Comparison of ENCODE assay signal across 17 cellular contexts in the genomic region with DNA sequence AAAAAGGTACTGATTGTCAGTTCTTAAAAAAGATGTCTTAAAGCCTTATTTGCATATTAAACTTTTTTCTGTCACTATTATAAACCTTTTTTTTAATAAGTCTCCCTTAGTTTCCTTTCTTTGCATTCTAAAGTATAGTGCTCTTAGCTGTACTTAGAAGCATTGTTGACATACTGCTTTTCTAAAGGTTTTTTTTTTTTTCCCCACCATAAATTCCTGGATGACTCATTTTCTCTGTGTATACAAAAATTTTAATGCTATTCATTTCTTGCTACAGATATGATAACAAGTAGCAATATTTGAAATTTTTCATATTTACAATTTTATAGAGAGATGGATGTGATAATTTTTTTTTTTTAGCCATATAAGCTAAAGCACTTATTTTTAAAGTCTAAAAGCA. TPM values are rescaled to one million over a fixed set of nuclear protein-coding genes. Genes with fewer than 3 reads are reported as not detected.
A peak's percentile ranks its signal among the peaks of the same experiment; 100 is the strongest.
DNase-seq lines count a peak whose midpoint lies in the region; ATAC-seq and TF ChIP-seq lines count a peak whose summit lies in the region.
"Had no signal": no experiment of that assay in that cellular context is flagged by ENCODE, and none has a peak within 500 bp of the region (broad histone marks: within the 10 kb centered on the region; RNA-seq: fewer than 3 reads in every experiment).

No MANE protein-coding gene starts in this region.

- H3K18ac ChIP-seq in neuronal stem cell (ENCODE audit: low read length) = no peak overlapping the region

- H3K23ac ChIP-seq in neuronal stem cell (ENCODE audit: low read depth, low read length, poor library complexity) = no peak overlapping the region

- intact Hi-C loops in lower lobe of right lung (cut with DNase I) = no loop called here

- TF ChIP-seq CTCF in HFFc6 (IDR thresholded peaks at IDR 0.05) = no peak
- TF ChIP-seq CTCF in lower lobe of right lung (IDR thresholded peaks at IDR 0.05) = no peak

- no peak overlapping the region for H2AK5ac ChIP-seq in neuronal stem cell (ENCODE audit: low read depth, low read length)

- no peak overlapping the region for H2BK15ac ChIP-seq in neuronal stem cell (ENCODE audit: low read length)

- H3K9me3 Mint-ChIP-seq in HFFc6 = no peaks in the 10 kb centered on the region
- H3K9me3 Mint-ChIP-seq: T-helper 2 cell treated with Interferon-gamma antibody and Interleukin-4, amounts not matched to agents 5 μg/mL and 100 μg/mL, for 36 hours had no signal

- H3K14ac ChIP-seq in neuronal stem cell (ENCODE audit: low read length) = no peak overlapping the region

- H3K36me3 ChIP-seq in lower lobe of right lung = peaks cover 81% of the 10 kb centered on the region
- H3K36me3 ChIP-seq in neuronal stem cell (replicated peaks in 1 of 2; ENCODE audit: control insufficient read depth in 2 of 2, insufficient read depth in 2 of 2, low read length in 2 of 2) = peaks cover 11 to 97% of the 10 kb centered on the region in 2 donors

- no peak overlapping the region for H3K9ac ChIP-seq in neuronal stem cell (ENCODE audit: low read depth, low read length, poor library complexity)

- H3K27ac Mint-ChIP-seq in HFFc6 = 0 out of 2 replicates have a peak overlapping the region, but pooled peaks have one; percentile 13

- H3K4me1 ChIP-seq in lower lobe of right lung (no peaks in the 10 kb centered on the region), neuronal stem cell (ENCODE audit: control insufficient read depth in 2 of 2, insufficient read depth in 1 of 2, low read depth in 1 of 2, low read length in 2 of 2) (peaks cover 2 to 4% of the 10 kb centered on the region in 2 donors)
- H3K4me1 ChIP-seq: upper lobe of left lung had no signal

- H2BK12ac ChIP-seq in neuronal stem cell (ENCODE audit: low read length) = no peak overlapping the region

- H3K4me3 Mint-ChIP-seq in HFFc6 = no peak overlapping the region
- H3K4me3 Mint-ChIP-seq: T-helper 2 cell treated with Interferon-gamma antibody and Interleukin-4, amounts not matched to agents 5 μg/mL and 100 μg/mL, for 36 hours had no signal

- no peak overlapping the region for H2BK120ac ChIP-seq in neuronal stem cell (ENCODE audit: low read depth, low read length)

- H3K27me3 Mint-ChIP-seq in HFFc6 (ENCODE audit: insufficient read depth) = no peaks in the 10 kb centered on the region

- H3K27ac ChIP-seq in lower lobe of right lung = no peak overlapping the region
- H3K27ac ChIP-seq in neuronal stem cell (replicated peaks; ENCODE audit: low read length) = no peak overlapping the region
- H3K27ac ChIP-seq: epithelial cell of prostate, upper lobe of left lung had no signal

- H3K79me1 ChIP-seq in neuronal stem cell (ENCODE audit: low read depth, low read length) = no peaks in the 10 kb centered on the region

- H3K4me2 ChIP-seq in neuronal stem cell (ENCODE audit: insufficient read depth, low read length, poor library complexity, severe bottlenecking) = no peak overlapping the region

- H3K27me3 ChIP-seq in lower lobe of right lung (ENCODE audit: low read depth) (no peaks in the 10 kb centered on the region), neuronal stem cell (ENCODE audit: control insufficient read depth in 3 of 3, insufficient read depth in 3 of 3, low read depth in 1 of 3, low read length in 3 of 3) (no peaks in the 10 kb centered on the region)
- H3K27me3 ChIP-seq: upper lobe of left lung had no signal

- peaks cover 15% of the 10 kb centered on the region for H3K4me1 Mint-ChIP-seq in HFFc6 (ENCODE audit: low read depth)

- H3K4me3 ChIP-seq in lower lobe of right lung (no peak overlapping the region), neuronal stem cell (ENCODE audit: low read length in 2 of 2) (no peak overlapping the region)
- H3K4me3 ChIP-seq: upper lobe of left lung had no signal

- peaks cover 10% of the 10 kb centered on the region; the same call in 1 of the 2 replicates for H3K36me3 Mint-ChIP-seq in HFFc6 (ENCODE audit: low read depth)

- ATAC-seq in lower lobe of right lung = no peak
- no peak for ATAC-seq in GM21515 (IDR thresholded peaks at IDR 0.05; ENCODE audit: unreplicated experiment)

- no peak overlapping the region for H2BK5ac ChIP-seq in neuronal stem cell (ENCODE audit: low read length)

- no peak overlapping the region for H4K8ac ChIP-seq in neuronal stem cell (ENCODE audit: low read depth, low read length)

- H4K91ac ChIP-seq in neuronal stem cell (ENCODE audit: low read depth, low read length, poor library complexity) = no peak overlapping the region

- H3K9me3 ChIP-seq in lower lobe of right lung = no peaks in the 10 kb centered on the region
- no peaks in the 10 kb centered on the region for H3K9me3 ChIP-seq in neuronal stem cell (replicated peaks in 1 of 2; ENCODE audit: control insufficient read depth in 2 of 2, insufficient read depth in 1 of 2, low read depth in 1 of 2, low read length in 2 of 2)
- H3K9me3 ChIP-seq: upper lobe of left lung had no signal

- DNase-seq in A172 (ENCODE audit: low spot score) (peak; percentile 52), HFFc6 (no peak), amniotic epithelial cell (ENCODE audit: low read depth) (peak; percentile 73), hepatic stellate cell (ENCODE audit: low spot score) (peak; percentile 8), lower lobe of right lung (no peak), neuronal stem cell (ENCODE audit: low spot score) (no peak), COR-L47 (lab: John Stamatoyannopoulos, UW) (no peak)
- DNase-seq: activated CD4-positive, alpha-beta T cell treated with anti-CD3 and anti-CD28 coated beads, Interleukin-2, amount 50 U/mL, for 48 hours; activated gamma-delta T cell treated with Interleukin-2 at 50 U/mL for 16 hours; caudate nucleus; midbrain; upper lobe of left lung had no signal

- H3K4ac ChIP-seq in neuronal stem cell (ENCODE audit: low read length) = no peak overlapping the region

- H2AFZ ChIP-seq in neuronal stem cell (ENCODE audit: low read length) = no peak overlapping the region

RNA-seq across cellular contexts. Expression of a gene that starts 43.5 kb away (rescaled TPM):
- not detected in 2 replicates for total RNA-seq in A172 (2014; rRNA removed; shearing (Covaris generic))
- total RNA-seq in HFFc6 (2021; fragmentation: NEBNext Ultra II Directional; extraction: Animal tissue kit (Norgen Biotek cat#: 25700)) = not detected
- not detected for total RNA-seq in lower lobe of right lung
- polyA plus RNA-seq in neuronal stem cell (2013, experiment 1 of 2) = not detected
- 0.04 TPM for polyA plus RNA-seq in neuronal stem cell (2013, experiment 2 of 2)
- total RNA-seq: OCI-LY7, posterior vena cava, upper lobe of left lung had no signal

RNA-seq across cellular contexts. Expression of a gene that starts 54.6 kb away (rescaled TPM):
- total RNA-seq in A172 (2014; rRNA removed; shearing (Covaris generic)) = 48.4 and 86.1 TPM in 2 replicates
- total RNA-seq in HFFc6 (2021; fragmentation: NEBNext Ultra II Directional; extraction: Animal tissue kit (Norgen Biotek cat#: 25700)) = 10 to 100 TPM; 41.9 to 52.5 (median 44.6) TPM
- 41.7 TPM for total RNA-seq in lower lobe of right lung
- 29.8 TPM for polyA plus RNA-seq in neuronal stem cell (2013, experiment 1 of 2)
- polyA plus RNA-seq in neuronal stem cell (2013, experiment 2 of 2) = 30.2 TPM

Comparison
In these comparisons a context has a peak if more than half of its experiments do, and no peak if none do; other contexts are left out.
1. DNase-seq: peak in A172 (single experiment), amniotic epithelial cell (single experiment) and hepatic stellate cell (single experiment); none in HFFc6 (single experiment), lower lobe of right lung (single experiment), neuronal stem cell (single experiment) and COR-L47 (single experiment).